ENCODE assay signal across 8 cellular contexts in the genomic region with DNA sequence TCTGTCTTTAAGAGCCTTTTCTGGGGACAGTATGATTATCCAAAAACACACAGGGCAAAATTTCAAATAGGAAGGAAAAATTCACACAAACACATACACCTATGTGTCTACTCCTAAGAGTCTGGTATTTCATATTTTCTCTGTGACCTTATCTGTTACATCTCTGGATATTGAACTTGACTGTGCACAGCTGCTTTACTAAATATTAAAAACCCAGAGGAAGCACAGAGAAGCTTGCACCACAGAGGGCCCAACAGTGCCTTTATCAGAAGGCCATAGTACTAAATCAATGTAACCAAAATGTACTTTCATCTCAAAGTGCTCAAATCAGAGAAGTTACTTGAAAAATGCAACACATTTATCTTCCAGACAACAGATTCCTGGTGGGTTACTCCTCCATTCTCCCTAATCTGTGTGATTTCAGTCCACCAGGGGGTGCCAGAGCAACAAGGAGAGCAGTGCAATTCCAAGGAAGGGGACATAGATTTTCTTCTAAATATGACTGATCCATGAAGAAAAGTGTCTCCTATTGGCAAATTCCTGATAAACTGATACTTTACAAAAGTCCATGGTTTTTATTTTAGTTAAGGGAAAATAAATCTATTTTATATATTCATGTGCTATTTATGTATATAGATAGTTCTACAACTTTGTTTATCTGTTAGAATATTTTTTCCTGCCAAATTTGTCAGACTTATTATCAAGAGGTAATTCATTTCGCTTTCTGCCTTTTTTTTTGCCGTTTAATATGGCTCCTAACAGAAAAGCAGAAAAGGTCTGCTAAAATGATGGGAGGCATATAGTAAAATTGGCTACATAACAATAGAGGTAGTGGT.
DNase-seq lines count a peak whose midpoint lies in the region; FAIRE-seq and TF ChIP-seq lines count a peak whose summit lies in the region.

No MANE protein-coding gene starts in this region.

- peaks cover 22% of the 10 kb centered on the region for H3K4me1 ChIP-seq in Karpas-422 (ENCODE audit: low read length)
- peaks cover 3% of the 10 kb centered on the region for H3K4me1 ChIP-seq in testis

- peak overlapping the region; percentile 97 for H2AFZ ChIP-seq in Karpas-422 (ENCODE audit: low read length)

- peak overlapping the region; percentile 74; the same call in 1 of the 2 replicates for H3K27ac ChIP-seq in Karpas-422 (ENCODE audit: low read length)
- H3K27ac ChIP-seq in testis, result no peak overlapping the region

- no peaks in the 10 kb centered on the region for H3K27me3 ChIP-seq in Karpas-422 (ENCODE audit: low read length)
- no peaks in the 10 kb centered on the region for H3K27me3 ChIP-seq in testis

- H3K4me3 ChIP-seq in Karpas-422 (ENCODE audit: low read length) (no peak overlapping the region), lower leg skin (ENCODE audit: low read depth, poor library complexity, severe bottlenecking) (no peak overlapping the region), testis (no peak overlapping the region)

- H3K9me3 ChIP-seq in Karpas-422 (ENCODE audit: low read length) (peaks cover 10% of the 10 kb centered on the region; the same call in 1 of the 2 replicates), testis (no peaks in the 10 kb centered on the region)

- 50% methylated on average over 2 of the region's 2 CpGs for WGBS in lower leg skin, 2 donors
- WGBS in testis, 2 donors, result 44 to 45% methylated on average over 2 of the region's 2 CpGs

- FAIRE-seq in GM12892 (lab: Jason Lieb, UNC) (no peak), GM12891 (lab: Jason Lieb, UNC) (no peak)

- TF ChIP-seq CTCF in lower leg skin (IDR thresholded peaks at IDR 0.05) (no peak), testis (IDR thresholded peaks at IDR 0.05) (peak in 2 of 3 experiments; percentile 51 to 78)

- no peak overlapping the region for H3K9ac ChIP-seq in Karpas-422 (ENCODE audit: low read length)

- H3K79me2 ChIP-seq in Karpas-422 (ENCODE audit: low read length), result no peaks in the 10 kb centered on the region

- DNase-seq in Daoy (ENCODE audit: low read depth) (peak; percentile 79), Karpas-422 (peak; percentile 89), OCI-M1 (lab: John Stamatoyannopoulos, UW) (peak; percentile 82), dedifferentiated amniotic fluid mesenchymal stem cell (ENCODE audit: extremely low spot score) (peak; percentile 75), lower leg skin (ENCODE audit: low spot score in 2 of 2) (peak; percentile 51 to 84), testis (peak; percentile 85), GM12892 (ENCODE audit: insufficient read length) (no peak), GM12891 (ENCODE audit: insufficient read length, low spot score) (no peak)

- intact Hi-C loops in lower leg skin (cut with DNase I; ENCODE audit: low total_unique reads), result no loop called here
- intact Hi-C loops in testis (cut with DNase I; ENCODE audit: low total_unique reads), result no loop called here

- TF ChIP-seq POLR2A in lower leg skin (IDR thresholded peaks at IDR 0.05), result no peak
- no peak for TF ChIP-seq POLR2A in testis (IDR thresholded peaks at IDR 0.05)
- TF ChIP-seq POLR2A in GM12892 (IDR thresholded peaks at IDR 0.05; ENCODE audit: low read depth, low read length), result no peak
- no peak for TF ChIP-seq POLR2A in GM12891 (IDR thresholded peaks at IDR 0.05; ENCODE audit: low read depth, low read length)

- no peaks in the 10 kb centered on the region for H3K9me2 ChIP-seq in Karpas-422 (replicated peaks; ENCODE audit: insufficient read depth, low read length)

- H4K20me1 ChIP-seq in Karpas-422 (ENCODE audit: insufficient read depth, low read depth, low read length), result no peaks in the 10 kb centered on the region

- H3K36me3 ChIP-seq in Karpas-422 (ENCODE audit: insufficient read depth, low read length) (no peaks in the 10 kb centered on the region), testis (ENCODE audit: low read depth, missing control alignments) (no peaks in the 10 kb centered on the region)

- H3K4me2 ChIP-seq in Karpas-422 (ENCODE audit: low read depth, low read length, poor library complexity, severe bottlenecking), result peak overlapping the region; percentile 11

TF ChIP-seq in GM12891, 5 proteins besides CTCF, POLR2A, EP300 and RAD21:
- TF ChIP-seq POU2F2 (IDR thresholded peaks at IDR 0.05; ENCODE audit: low read depth, low read length), result no peak
- no peak for TF ChIP-seq SPI1 (IDR thresholded peaks at IDR 0.05; ENCODE audit: low read depth, low read length)
- no peak for TF ChIP-seq PAX5 (IDR thresholded peaks at IDR 0.05; ENCODE audit: insufficient read depth, low read length, severe bottlenecking)
- no peak for TF ChIP-seq TAF1 (IDR thresholded peaks at IDR 0.05; ENCODE audit: low read depth, low read length)
- TF ChIP-seq POLR2AphosphoS5 (IDR thresholded peaks at IDR 0.05; ENCODE audit: low read depth, low read length), result no peak

Comparison
In these comparisons a context has a peak if more than half of its experiments do, and no peak if none do; other contexts are left out.
1. DNase-seq: peak in Daoy (single experiment), Karpas-422 (single experiment), OCI-M1 (single experiment), dedifferentiated amniotic fluid mesenchymal stem cell (single experiment), lower leg skin (2 of 2) and testis (single experiment); none in GM12892 (single experiment) and GM12891 (single experiment).
2. CTCF ChIP-seq: peak in testis (2 of 3); none in lower leg skin (0 of 3).